11 cellular contexts compared by ENCODE assay signal in the genomic region with DNA sequence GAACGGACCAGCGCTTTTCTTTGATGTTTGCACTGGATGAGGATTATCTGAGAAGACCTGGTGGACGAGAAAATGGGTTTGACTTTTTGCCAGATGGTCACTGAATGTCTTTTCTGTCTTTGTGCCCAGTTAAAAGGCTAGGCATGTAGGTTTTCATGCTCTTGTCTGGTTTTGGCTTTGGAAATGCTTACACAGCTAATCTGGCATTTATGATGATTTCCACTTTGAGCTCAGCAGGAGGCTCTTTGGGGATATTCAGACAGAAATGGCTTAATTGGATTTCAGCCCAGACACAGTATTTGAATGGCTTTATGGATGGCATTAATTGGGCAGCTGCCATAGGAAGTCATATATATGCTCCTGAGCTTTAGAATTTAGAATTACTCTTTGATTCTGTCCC. TPM values are rescaled to one million over a fixed set of nuclear protein-coding genes. Genes with fewer than 3 reads are reported as not detected.
DNase-seq lines count a peak whose midpoint lies in the region; ATAC-seq, FAIRE-seq and TF ChIP-seq lines count a peak whose summit lies in the region.
"Had no signal": no experiment of that assay in that cellular context is flagged by ENCODE, and none has a peak within 500 bp of the region (broad histone marks: within the 10 kb centered on the region; RNA-seq: fewer than 3 reads in every experiment).

No MANE protein-coding gene starts in this region.

- peaks cover 98% of the 10 kb centered on the region for H3K4me1 Mint-ChIP-seq in activated naive CD4-positive, alpha-beta T cell treated with anti-CD3 and anti-CD28 coated beads, Interleukin-2, amount 50 U/mL, for 24 hours
- peaks cover 98% of the 10 kb centered on the region for H3K4me1 Mint-ChIP-seq in stimulated activated memory B cell treated with anti-CD40 and anti-IgM and Interleukin-4, amounts not matched to agents 10 μg/mL and 1 μg/mL and 100 μg/mL, for 72 hours

- no peak overlapping the region for H2AFZ ChIP-seq in GM12878 (ENCODE audit: control insufficient read depth, low read depth, low read length)

- peaks cover under 1% of the 10 kb centered on the region for H3K9me3 Mint-ChIP-seq in activated naive CD4-positive, alpha-beta T cell treated with anti-CD3 and anti-CD28 coated beads, Interleukin-2, amount 50 U/mL, for 24 hours
- H3K9me3 Mint-ChIP-seq in stimulated activated memory B cell treated with anti-CD40 and anti-IgM and Interleukin-4, amounts not matched to agents 10 μg/mL and 1 μg/mL and 100 μg/mL, for 72 hours, result peaks cover 10% of the 10 kb centered on the region

- RAD21 ChIA-PET in GM12878 (lab: Charles Lee; ENCODE audit: unreplicated experiment), result interaction anchor here (0.8 to 3.3 kb wide), 9 partner anchors 8 to 70 kb away, joined by 3 to 28 read pairs (median 5); no protein-coding TSS in a partner anchor

- peaks cover 69% of the 10 kb centered on the region for H3K4me1 ChIP-seq in GM12878 (ENCODE audit: control insufficient read depth, insufficient read depth, low read length)

- TF ChIP-seq EP300 in GM12878 (IDR thresholded peaks at IDR 0.05; ENCODE audit: borderline replicate concordance in 1 of 2, control insufficient read depth in 1 of 2, low read depth in 2 of 2, low read length in 2 of 2), result no peak

- H3K4me3 ChIP-seq in GM12878, result no peak overlapping the region
- H3K4me3 ChIP-seq: heart right ventricle, stomach had no signal

- WGBS in GM12878 (ENCODE audit: insufficient coverage, insufficient replicate concordance, low lambda C conversion rate, missing lambda C conversion rate), result 89% methylated on average over 3 of the region's 3 CpGs

- no peak for TF ChIP-seq CTCF in GM12878 (IDR thresholded peaks at IDR 0.05 in 2 of 3, conservative IDR thresholded peaks at IDR 0.05 in 1 of 3; ENCODE audit: control insufficient read depth in 2 of 3, extremely low read depth in 1 of 3, insufficient read depth in 1 of 3, low read depth in 3 of 3, low read length in 3 of 3)

- H3K9ac ChIP-seq in GM12878 (ENCODE audit: control insufficient read depth, insufficient read depth, low read length), result no peak overlapping the region

- TF ChIP-seq RAD21 in GM12878 (IDR thresholded peaks at IDR 0.05; ENCODE audit: insufficient read depth, low read depth, low read length), result no peak

- no peak overlapping the region for H3K4me2 ChIP-seq in GM12878 (ENCODE audit: control insufficient read depth, insufficient read depth)

- ATAC-seq in GM12878 (no peak), GM18907 (IDR thresholded peaks at IDR 0.05; ENCODE audit: unreplicated experiment) (no peak)
- ATAC-seq in stimulated activated memory B cell treated with anti-CD40 and anti-IgM and Interleukin-4, amounts not matched to agents 10 μg/mL and 1 μg/mL and 100 μg/mL, for 72 hours, result no peak
- ATAC-seq: heart right ventricle had no signal

- H3K27ac Mint-ChIP-seq in activated naive CD4-positive, alpha-beta T cell treated with anti-CD3 and anti-CD28 coated beads, Interleukin-2, amount 50 U/mL, for 24 hours, result peak overlapping the region; percentile 95
- H3K27ac Mint-ChIP-seq in stimulated activated memory B cell treated with anti-CD40 and anti-IgM and Interleukin-4, amounts not matched to agents 10 μg/mL and 1 μg/mL and 100 μg/mL, for 72 hours, result peak overlapping the region; percentile 92

- H4K20me1 ChIP-seq in GM12878 (ENCODE audit: control insufficient read depth, insufficient read depth), result no peaks in the 10 kb centered on the region

- TF ChIP-seq POLR2A in GM12878 (IDR thresholded peaks at IDR 0.05; ENCODE audit: low read depth, low read length), result no peak

- SMC1A ChIA-PET in GM12878 (lab: Charles Lee; ENCODE audit: uncharacterized antibody, unreplicated experiment), result interaction anchor here (0.7 to 9.9 kb wide), 13 partner anchors 8 to 389 kb away, joined by 3 to 93 read pairs (median 6); no protein-coding TSS in a partner anchor

- peaks cover 23% of the 10 kb centered on the region for H3K36me3 Mint-ChIP-seq in activated naive CD4-positive, alpha-beta T cell treated with anti-CD3 and anti-CD28 coated beads, Interleukin-2, amount 50 U/mL, for 24 hours
- peaks cover 49% of the 10 kb centered on the region for H3K36me3 Mint-ChIP-seq in stimulated activated memory B cell treated with anti-CD40 and anti-IgM and Interleukin-4, amounts not matched to agents 10 μg/mL and 1 μg/mL and 100 μg/mL, for 72 hours

- CTCF ChIA-PET in GM12878 (lab: Yijun Ruan, JAX), result interaction anchor here (0.7 to 1.9 kb wide), 8 partner anchors 17 to 476 kb away, joined by 3 to 11 read pairs (median 3); no protein-coding TSS in a partner anchor

- no peaks in the 10 kb centered on the region for H3K27me3 Mint-ChIP-seq in activated naive CD4-positive, alpha-beta T cell treated with anti-CD3 and anti-CD28 coated beads, Interleukin-2, amount 50 U/mL, for 24 hours
- H3K27me3 Mint-ChIP-seq in stimulated activated memory B cell treated with anti-CD40 and anti-IgM and Interleukin-4, amounts not matched to agents 10 μg/mL and 1 μg/mL and 100 μg/mL, for 72 hours, result no peaks in the 10 kb centered on the region

- peaks cover 2% of the 10 kb centered on the region; the same call in 1 of the 3 replicates for H3K9me3 ChIP-seq in GM12878 (replicated peaks; ENCODE audit: control insufficient read depth, insufficient read depth, low read length)
- H3K9me3 ChIP-seq: heart right ventricle, stomach had no signal

- POLR2A ChIA-PET in GM12878 (lab: Charles Lee), result interaction anchor here (0.7 to 3.0 kb wide), 5 partner anchors 7 to 69 kb away, joined by 3 to 18 read pairs (median 6); no protein-coding TSS in a partner anchor

- H3K27me3 ChIP-seq in GM12878 (replicated peaks in 1 of 2; ENCODE audit: control insufficient read depth in 2 of 2, insufficient read depth in 2 of 2, low read length in 1 of 2), result no peaks in the 10 kb centered on the region
- H3K27me3 ChIP-seq: heart right ventricle, stomach had no signal

- peaks cover 0 to 3% of the 10 kb centered on the region in 2 experiments; a peak in 1 of 4 replicates for H3K36me3 ChIP-seq in GM12878 (ENCODE audit: control insufficient read depth in 2 of 2, insufficient read depth in 2 of 2, low read length in 1 of 2)
- H3K36me3 ChIP-seq: heart right ventricle, stomach had no signal

- H3K27ac ChIP-seq in GM12878 (ENCODE audit: control insufficient read depth, insufficient read depth), result peak overlapping the region; percentile 72
- H3K27ac ChIP-seq: C4-2B had no signal

- H3K79me2 ChIP-seq in GM12878 (ENCODE audit: control insufficient read depth, insufficient read depth, low read length), result peaks cover 89% of the 10 kb centered on the region

- no peak for FAIRE-seq in GM12878 (lab: Jason Lieb, UNC)

- intact Hi-C loops in GM12878 (cut with micrococcal nuclease; ENCODE audit: unreplicated experiment), result no loop called here

- no peak for DNase-seq in activated naive CD4-positive, alpha-beta T cell treated with Interleukin-2 at 50 U/mL for 16 hours
- DNase-seq in NCI-H345 (lab: John Stamatoyannopoulos, UW), result peak; percentile 97
- no peak for DNase-seq in GM12878 (ENCODE audit: low read depth, low spot score)
- no peak for DNase-seq in NOMO-1 treated with dmso at 0.1 percent for 144 hours (lab: John Stamatoyannopoulos, UW; ENCODE audit: unreplicated experiment)
- DNase-seq in AG20443 (ENCODE audit: low spot score), result no peak
- DNase-seq: heart right ventricle, stomach had no signal

- peak overlapping the region; percentile 34 for H3K4me3 Mint-ChIP-seq in activated naive CD4-positive, alpha-beta T cell treated with anti-CD3 and anti-CD28 coated beads, Interleukin-2, amount 50 U/mL, for 24 hours
- no peak overlapping the region for H3K4me3 Mint-ChIP-seq in stimulated activated memory B cell treated with anti-CD40 and anti-IgM and Interleukin-4, amounts not matched to agents 10 μg/mL and 1 μg/mL and 100 μg/mL, for 72 hours

- in situ Hi-C loops in GM12878 (cut with MboI), result no loop called here

- no TSS peak for BruUV-seq in GM12878 (replicated peaks; lab: Mats Ljungman, UMichigan)

TF ChIP-seq in GM12878, 131 proteins besides CTCF, POLR2A, EP300 and RAD21 (continues in another document):
- TF ChIP-seq CEBPB (IDR thresholded peaks at IDR 0.05; ENCODE audit: borderline replicate concordance in 1 of 2, low read depth in 2 of 2, low read length in 2 of 2), result no peak

RNA-seq across cellular contexts. Expression of gene NCK2, which starts 59.6 kb away (rescaled TPM):
- total RNA-seq in GM12878 (2013; cell fraction: nucleolus; rRNA removed), result 14.3 and 15.4 TPM in 2 replicates
- total RNA-seq in GM12878 (2014; rRNA removed) (25.1 and 25.4 TPM in 2 replicates), GM12878 (2014; rRNA removed; fragmentation: Illumina TruSeq; extraction: Trizol) (13.5 and 15.3 TPM in 2 replicates), GM12878 (2021) (30.9 and 36.5 TPM in 2 replicates)
- 5.6 TPM for polyA plus RNA-seq in GM12878 (2011; ENCODE audit: low read depth)
- polyA plus RNA-seq in GM12878 (2011; rRNA removed) (11.6 and 13.0 TPM in 2 replicates), GM12878 (2014; fragmentation: Illumina TruSeq; extraction: Trizol) (10.1 and 15.4 TPM in 2 replicates), GM12878 (2014; fragmentation: Nextera tagmentation; extraction: Ambion mirVana) (1 to 10 TPM; 1.2 to 3.1 TPM), GM12878 (2014; rRNA removed) (28.1 and 31.1 TPM in 2 replicates), GM12878 (2016; fragmentation: Nextera tagmentation; extraction: Ambion mirVana) (1 to 10 TPM; 5.2 to 7.2 TPM)
- 12.3 and 19.8 TPM in 2 replicates for polyA plus RNA-seq in GM12878 (2011; cell fraction: cytosol; rRNA removed)
- polyA plus RNA-seq in GM12878 (2011; cell fraction: nucleus; rRNA removed), result 10.9 and 14.6 TPM in 2 replicates
- polyA plus RNA-seq in GM12878 (2012), result 19.1 and 19.3 TPM in 2 replicates
- polyA minus RNA-seq in GM12878 (2011; rRNA and poly(A)+ RNA removed), result 14.9 and 16.7 TPM in 2 replicates
- polyA minus RNA-seq in GM12878 (2011; cell fraction: cytosol; rRNA and poly(A)+ RNA removed), result 4.4 and 9.6 TPM in 2 replicates
- 8.1 and 14.5 TPM in 2 replicates for polyA minus RNA-seq in GM12878 (2011; cell fraction: nucleus; rRNA and poly(A)+ RNA removed)
